Comparison of ENCODE assay signal across 1 cellular context in genomic region chr7:47428780-47429472, GRCh38.
TF ChIP-seq lines count a peak whose summit lies in the region.

No MANE protein-coding gene starts in this region.

TF ChIP-seq in WTC11, 78 proteins besides CTCF, POLR2A, EP300 and RAD21 (continued from another document):
- TF ChIP-seq ZBTB43 (CRISPR knock-in tag; IDR thresholded peaks at IDR 0.05) (no peak), JAZF1 (CRISPR knock-in tag; IDR thresholded peaks at IDR 0.05) (no peak), ATF2 (CRISPR knock-in tag; IDR thresholded peaks at IDR 0.05; ENCODE audit: borderline replicate concordance, low read depth) (no peak), CBFB (CRISPR knock-in tag; IDR thresholded peaks at IDR 0.05; ENCODE audit: low read depth) (no peak), NFYB (CRISPR knock-in tag; conservative IDR thresholded peaks at IDR 0.05; ENCODE audit: low read depth) (no peak), FOXP1 (CRISPR knock-in tag; IDR thresholded peaks at IDR 0.05; ENCODE audit: borderline replicate concordance) (no peak), PRDM15 (CRISPR knock-in tag; IDR thresholded peaks at IDR 0.05) (no peak), ERG (CRISPR knock-in tag; IDR thresholded peaks at IDR 0.05) (no peak), HMGA2 (CRISPR knock-in tag; IDR thresholded peaks at IDR 0.05) (no peak), AFF4 (CRISPR knock-in tag; IDR thresholded peaks at IDR 0.05; ENCODE audit: borderline replicate concordance) (no peak)
- TF ChIP-seq, protein P1, sequence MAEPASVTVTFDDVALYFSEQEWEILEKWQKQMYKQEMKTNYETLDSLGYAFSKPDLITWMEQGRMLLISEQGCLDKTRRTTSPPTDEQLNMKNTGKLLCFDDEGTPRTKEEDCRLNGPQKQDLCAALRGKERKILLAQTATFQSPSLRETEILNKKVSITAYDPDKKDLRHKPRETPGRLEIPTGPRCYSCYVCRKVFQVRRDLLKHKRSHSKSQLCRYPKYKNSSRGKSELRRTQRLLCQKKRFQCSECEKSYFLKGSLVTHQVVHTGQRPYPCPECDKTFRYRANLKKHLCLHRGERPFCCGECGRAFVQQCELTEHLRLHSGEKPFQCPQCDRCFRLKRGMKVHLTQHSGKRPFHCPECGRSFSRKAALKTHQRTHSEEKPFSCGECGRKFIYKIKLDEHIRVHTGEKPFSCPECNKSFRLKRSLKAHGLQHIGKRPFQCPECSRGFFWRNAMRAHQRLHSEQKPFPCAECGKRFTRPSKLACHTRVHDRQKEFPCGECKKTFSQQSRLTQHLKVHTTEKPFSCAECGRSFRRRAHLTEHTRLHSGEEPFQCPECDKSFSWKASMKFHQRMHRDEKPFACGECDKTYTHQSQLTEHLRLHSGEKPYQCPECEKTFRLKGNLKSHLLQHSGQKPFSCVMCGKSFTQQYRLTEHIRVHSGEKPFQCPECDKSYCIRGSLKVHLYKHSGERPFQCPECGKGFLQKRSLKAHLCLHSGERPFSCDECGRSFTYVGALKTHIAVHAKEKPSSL (CRISPR knock-in tag; conservative IDR thresholded peaks at IDR 0.05) = no peak
